9 cellular contexts compared by ENCODE assay signal in the genomic region with DNA sequence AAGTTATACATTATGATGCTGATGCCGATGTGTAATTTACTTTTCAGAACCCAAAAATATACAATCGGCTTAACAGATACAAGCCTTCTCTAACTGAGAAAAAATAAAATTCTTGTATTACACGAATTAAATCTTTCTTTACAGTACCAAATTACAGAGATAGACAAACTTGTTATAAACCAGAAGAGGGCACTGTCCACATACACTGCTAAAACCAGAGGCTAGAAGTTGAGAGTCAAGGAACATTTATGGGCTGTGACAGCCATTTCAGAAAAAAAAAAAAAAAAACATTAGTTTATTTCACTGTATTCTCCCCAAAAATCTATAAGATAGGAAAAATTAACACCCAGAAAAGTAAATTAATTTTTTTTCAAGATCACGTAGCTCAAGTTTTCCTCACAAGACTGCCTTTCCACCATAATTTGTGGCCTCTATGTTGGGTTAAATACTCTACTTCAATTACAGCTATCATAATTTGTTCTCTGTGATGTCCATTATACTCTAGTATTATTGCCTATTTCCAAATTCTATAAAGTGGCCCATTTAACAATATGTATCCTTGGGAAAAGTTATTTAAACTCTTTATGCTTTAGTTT. TPM values are rescaled to one million over a fixed set of nuclear protein-coding genes. Genes with fewer than 3 reads are reported as not detected.
DNase-seq lines count a peak whose midpoint lies in the region; ATAC-seq and TF ChIP-seq lines count a peak whose summit lies in the region.
"Had no signal": no experiment of that assay in that cellular context is flagged by ENCODE, and none has a peak within 500 bp of the region (broad histone marks: within the 10 kb centered on the region; RNA-seq: fewer than 3 reads in every experiment).

No MANE protein-coding gene starts in this region.

- H3K27me3 ChIP-seq in colonic mucosa: no peaks in the 10 kb centered on the region
- H3K27me3 ChIP-seq in lung (ENCODE audit: control insufficient read depth, insufficient read depth): no peaks in the 10 kb centered on the region

- H3K9ac ChIP-seq in colonic mucosa (ENCODE audit: low read depth in 2 of 2, low read length in 2 of 2): peak overlapping the region in 1 of 2 donors; percentile 58

- peaks cover 63% of the 10 kb centered on the region for H3K4me1 Mint-ChIP-seq in HFFc6 (ENCODE audit: low read depth)
- H3K4me1 Mint-ChIP-seq: T-cell had no signal

- no peaks in the 10 kb centered on the region for H3K9me3 Mint-ChIP-seq in HFFc6
- H3K9me3 Mint-ChIP-seq: T-cell had no signal

- DNase-seq in EH (ENCODE audit: low read depth) (peak; percentile 74), HFFc6 (peak; percentile 69), NCI-H69 (lab: John Stamatoyannopoulos, UW) (peak; percentile 5), colonic mucosa (no peak), lung (ENCODE audit: low spot score) (no peak), NCI-H2196 treated with DMSO at 0.1 percent for 48 hours (lab: John Stamatoyannopoulos, UW; ENCODE audit: unreplicated experiment) (no peak)
- no peak for DNase-seq in activated naive CD4-positive, alpha-beta T cell treated with anti-CD3 and anti-CD28 coated beads, Interleukin-2, amount 50 U/mL, for 16 hours
- DNase-seq: T-cell had no signal

- intact Hi-C loops in colonic mucosa (cut with DNase I): loop anchor here (2.0 to 5.0 kb wide), 3 partner anchors 154 to 294 kb away; no protein-coding TSS in a partner anchor

- ATAC-seq in lung (ENCODE audit: insufficient read depth, low FRiP score): no peak
- ATAC-seq in GM21786 (IDR thresholded peaks at IDR 0.05; ENCODE audit: unreplicated experiment): no peak

- H3K4me3 Mint-ChIP-seq in HFFc6: peak overlapping the region; percentile 60
- H3K4me3 Mint-ChIP-seq: T-cell had no signal

- 63 to 67% methylated on average over 4 of the region's 4 CpGs for WGBS in lung, 2 donors

- TF ChIP-seq CTCF in HFFc6 (IDR thresholded peaks at IDR 0.05) (peak; percentile 87), colonic mucosa (IDR thresholded peaks at IDR 0.05) (peak; percentile 44), lung (IDR thresholded peaks at IDR 0.05; ENCODE audit: control extremely low read depth, extremely low read depth) (peak; percentile 48)

- H3K9me3 ChIP-seq in colonic mucosa (no peaks in the 10 kb centered on the region), lung (ENCODE audit: control insufficient read depth in 2 of 2, insufficient read depth in 1 of 2, low read length in 1 of 2) (no peaks in the 10 kb centered on the region)

- no peaks in the 10 kb centered on the region; the same call in 1 of the 2 replicates for H3K27me3 Mint-ChIP-seq in HFFc6 (ENCODE audit: insufficient read depth)

- H3K36me3 Mint-ChIP-seq in HFFc6 (ENCODE audit: low read depth): peaks cover 6% of the 10 kb centered on the region; the same call in 1 of the 2 replicates
- H3K36me3 Mint-ChIP-seq: T-cell had no signal

- H3K4me3 ChIP-seq in colonic mucosa: no peak overlapping the region
- H3K4me3 ChIP-seq in lung: no peak overlapping the region

- H3K4me1 ChIP-seq in colonic mucosa: no peaks in the 10 kb centered on the region
- peaks cover 0 to 2% of the 10 kb centered on the region in 2 donors for H3K4me1 ChIP-seq in lung (ENCODE audit: control insufficient read depth in 2 of 2, insufficient read depth in 2 of 2, low read length in 2 of 2)

- H3K36me3 ChIP-seq in colonic mucosa (no peaks in the 10 kb centered on the region), lung (ENCODE audit: control insufficient read depth in 2 of 2, insufficient read depth in 2 of 2, low read length in 2 of 2) (no peaks in the 10 kb centered on the region)

- H3K27ac Mint-ChIP-seq in HFFc6: peak overlapping the region; percentile 93; the same call in 1 of the 2 replicates
- H3K27ac Mint-ChIP-seq: T-cell had no signal

- H3K27ac ChIP-seq in colonic mucosa (peak overlapping the region; percentile 81), lung (ENCODE audit: low read depth in 1 of 2, low read length in 1 of 2) (no peak overlapping the region)

RNA-seq across cellular contexts. Expression of gene EREG, which starts 12.0 kb away (rescaled TPM):
- total RNA-seq in HFFc6 (2021; fragmentation: NEBNext Ultra II Directional; extraction: Animal tissue kit (Norgen Biotek cat#: 25700)): 10 to 100 TPM; 28.8 to 38.0 (median 32.7) TPM
- 1 to 10 TPM; 2.4 to 3.5 TPM for total RNA-seq in colonic mucosa
- total RNA-seq in lung: under 1 TPM; 0.31 to 0.37 TPM
- polyA plus RNA-seq in lung: 1 to 10 TPM in 1 of 2 donors, under 1 TPM in 1; 0.14 to 4.0 TPM

Comparison
In these comparisons a context has a peak if more than half of its experiments do, and no peak if none do; other contexts are left out.
1. DNase-seq: peak in EH (single experiment), HFFc6 (single experiment) and NCI-H69 (single experiment); none in colonic mucosa (single experiment), lung (single experiment), NCI-H2196 treated with DMSO at 0.1 percent for 48 hours (single experiment) and activated naive CD4-positive, alpha-beta T cell treated with anti-CD3 and anti-CD28 coated beads, Interleukin-2, amount 50 U/mL, for 16 hours (single experiment).
2. RNA of gene EREG, which starts 12.0 kb away (total RNA-seq): 28.8 to 38.0 TPM in HFFc6; 2.4 to 3.5 TPM in colonic mucosa and 0.31 to 0.37 TPM in lung; every median in the first group is over 4 times any median in the second.
3. Peak in every context shown above with its lines, with median percentiles within 50 percentile points of each other: CTCF ChIP-seq.